1 cellular context compared by ENCODE assay signal in the genomic region with DNA sequence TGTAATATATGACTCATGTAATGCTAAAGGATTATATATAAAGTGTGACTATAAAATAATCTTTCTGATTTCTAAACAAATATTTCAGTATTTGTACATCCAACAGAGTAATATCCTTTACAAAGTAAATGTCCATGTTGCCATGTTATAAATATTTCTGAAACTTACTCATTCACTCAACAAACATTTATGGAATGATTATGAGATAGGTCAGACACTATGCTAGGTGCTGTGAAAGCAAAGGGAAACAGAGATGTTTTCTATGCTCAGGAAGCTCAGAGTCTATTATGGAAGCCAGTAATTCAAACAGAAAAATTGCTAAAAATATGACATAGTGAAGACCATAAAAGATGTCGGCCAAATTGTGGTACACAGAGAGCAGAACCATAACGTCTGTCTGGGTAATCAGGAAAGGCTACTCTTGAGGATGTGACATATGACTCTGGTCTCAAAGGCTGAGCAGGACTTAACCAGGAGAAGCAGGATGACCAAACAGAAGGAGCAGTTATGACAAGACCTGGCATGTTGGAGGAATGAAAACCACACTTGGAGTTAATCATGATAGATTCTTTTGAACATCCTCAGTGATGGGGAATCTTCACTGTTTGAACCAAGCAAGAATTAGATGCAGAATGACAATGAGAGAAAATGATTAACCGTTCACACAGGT.
TF ChIP-seq lines count a peak whose summit lies in the region.

No MANE protein-coding gene starts in this region.

TF ChIP-seq in A549, 52 proteins besides CTCF, POLR2A, EP300 and RAD21 (continued from another document):
- TF ChIP-seq, protein P1, sequence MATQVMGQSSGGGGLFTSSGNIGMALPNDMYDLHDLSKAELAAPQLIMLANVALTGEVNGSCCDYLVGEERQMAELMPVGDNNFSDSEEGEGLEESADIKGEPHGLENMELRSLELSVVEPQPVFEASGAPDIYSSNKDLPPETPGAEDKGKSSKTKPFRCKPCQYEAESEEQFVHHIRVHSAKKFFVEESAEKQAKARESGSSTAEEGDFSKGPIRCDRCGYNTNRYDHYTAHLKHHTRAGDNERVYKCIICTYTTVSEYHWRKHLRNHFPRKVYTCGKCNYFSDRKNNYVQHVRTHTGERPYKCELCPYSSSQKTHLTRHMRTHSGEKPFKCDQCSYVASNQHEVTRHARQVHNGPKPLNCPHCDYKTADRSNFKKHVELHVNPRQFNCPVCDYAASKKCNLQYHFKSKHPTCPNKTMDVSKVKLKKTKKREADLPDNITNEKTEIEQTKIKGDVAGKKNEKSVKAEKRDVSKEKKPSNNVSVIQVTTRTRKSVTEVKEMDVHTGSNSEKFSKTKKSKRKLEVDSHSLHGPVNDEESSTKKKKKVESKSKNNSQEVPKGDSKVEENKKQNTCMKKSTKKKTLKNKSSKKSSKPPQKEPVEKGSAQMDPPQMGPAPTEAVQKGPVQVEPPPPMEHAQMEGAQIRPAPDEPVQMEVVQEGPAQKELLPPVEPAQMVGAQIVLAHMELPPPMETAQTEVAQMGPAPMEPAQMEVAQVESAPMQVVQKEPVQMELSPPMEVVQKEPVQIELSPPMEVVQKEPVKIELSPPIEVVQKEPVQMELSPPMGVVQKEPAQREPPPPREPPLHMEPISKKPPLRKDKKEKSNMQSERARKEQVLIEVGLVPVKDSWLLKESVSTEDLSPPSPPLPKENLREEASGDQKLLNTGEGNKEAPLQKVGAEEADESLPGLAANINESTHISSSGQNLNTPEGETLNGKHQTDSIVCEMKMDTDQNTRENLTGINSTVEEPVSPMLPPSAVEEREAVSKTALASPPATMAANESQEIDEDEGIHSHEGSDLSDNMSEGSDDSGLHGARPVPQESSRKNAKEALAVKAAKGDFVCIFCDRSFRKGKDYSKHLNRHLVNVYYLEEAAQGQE (IDR thresholded peaks at IDR 0.05) = no peak
- TF ChIP-seq TP53 (CRISPR knock-in tag; IDR thresholded peaks at IDR 0.05) = no peak
- no peak for TF ChIP-seq MAFK (IDR thresholded peaks at IDR 0.05; ENCODE audit: partially characterized antibody)
- TF ChIP-seq HOXA7 (CRISPR knock-in tag; IDR thresholded peaks at IDR 0.05) = no peak
- TF ChIP-seq, protein P2, sequence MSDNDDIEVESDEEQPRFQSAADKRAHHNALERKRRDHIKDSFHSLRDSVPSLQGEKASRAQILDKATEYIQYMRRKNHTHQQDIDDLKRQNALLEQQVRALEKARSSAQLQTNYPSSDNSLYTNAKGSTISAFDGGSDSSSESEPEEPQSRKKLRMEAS (IDR thresholded peaks at IDR 0.05) = peak; percentile 65; the same call in 1 of the 2 replicates
- TF ChIP-seq CBX2 (IDR thresholded peaks at IDR 0.05; ENCODE audit: borderline replicate concordance, low read depth) = no peak
- TF ChIP-seq RNF2 (IDR thresholded peaks at IDR 0.05; ENCODE audit: borderline replicate concordance, low read depth) = no peak
- no peak for TF ChIP-seq SREBF2 (IDR thresholded peaks at IDR 0.05)
- no peak for TF ChIP-seq FOSB (CRISPR knock-in tag; IDR thresholded peaks at IDR 0.05)
- no peak for TF ChIP-seq POLR2AphosphoS2 (conservative IDR thresholded peaks at IDR 0.05; ENCODE audit: low read length)
- TF ChIP-seq EHF (CRISPR knock-in tag; IDR thresholded peaks at IDR 0.05) = no peak
- peak; percentile 96 for TF ChIP-seq GATA3 (IDR thresholded peaks at IDR 0.05; ENCODE audit: borderline replicate concordance)
- peak; percentile 98 for TF ChIP-seq JUNB (IDR thresholded peaks at IDR 0.05)
- no peak for TF ChIP-seq NR3C1 (IDR thresholded peaks at IDR 0.05)
- no peak for TF ChIP-seq RFX5 (IDR thresholded peaks at IDR 0.05)
- peak in 1 of 2 experiments; percentile 89; a peak in 2 of 5 replicates for TF ChIP-seq JUN (IDR thresholded peaks at IDR 0.05)
- TF ChIP-seq SMC3 (IDR thresholded peaks at IDR 0.05) = 0 out of 3 replicates have a peak, but pooled peaks have one; percentile 14
- TF ChIP-seq, protein P3, sequence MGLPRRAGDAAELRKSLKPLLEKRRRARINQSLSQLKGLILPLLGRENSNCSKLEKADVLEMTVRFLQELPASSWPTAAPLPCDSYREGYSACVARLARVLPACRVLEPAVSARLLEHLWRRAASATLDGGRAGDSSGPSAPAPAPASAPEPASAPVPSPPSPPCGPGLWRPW (IDR thresholded peaks at IDR 0.05) = 0 out of 2 replicates have a peak, but pooled peaks have one; percentile 23
- TF ChIP-seq, protein P4, sequence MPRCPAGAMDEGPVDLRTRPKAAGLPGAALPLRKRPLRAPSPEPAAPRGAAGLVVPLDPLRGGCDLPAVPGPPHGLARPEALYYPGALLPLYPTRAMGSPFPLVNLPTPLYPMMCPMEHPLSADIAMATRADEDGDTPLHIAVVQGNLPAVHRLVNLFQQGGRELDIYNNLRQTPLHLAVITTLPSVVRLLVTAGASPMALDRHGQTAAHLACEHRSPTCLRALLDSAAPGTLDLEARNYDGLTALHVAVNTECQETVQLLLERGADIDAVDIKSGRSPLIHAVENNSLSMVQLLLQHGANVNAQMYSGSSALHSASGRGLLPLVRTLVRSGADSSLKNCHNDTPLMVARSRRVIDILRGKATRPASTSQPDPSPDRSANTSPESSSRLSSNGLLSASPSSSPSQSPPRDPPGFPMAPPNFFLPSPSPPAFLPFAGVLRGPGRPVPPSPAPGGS (IDR thresholded peaks at IDR 0.05) = peak; percentile 80; the same call in 1 of the 3 replicates
- peak; percentile 37 for TF ChIP-seq ZFP36 (IDR thresholded peaks at IDR 0.05; ENCODE audit: borderline replicate concordance, partially characterized antibody)
- TF ChIP-seq KDM5A (IDR thresholded peaks at IDR 0.05) = no peak
